Comparison of ENCODE assay signal across 40 cellular contexts in the genomic region with DNA sequence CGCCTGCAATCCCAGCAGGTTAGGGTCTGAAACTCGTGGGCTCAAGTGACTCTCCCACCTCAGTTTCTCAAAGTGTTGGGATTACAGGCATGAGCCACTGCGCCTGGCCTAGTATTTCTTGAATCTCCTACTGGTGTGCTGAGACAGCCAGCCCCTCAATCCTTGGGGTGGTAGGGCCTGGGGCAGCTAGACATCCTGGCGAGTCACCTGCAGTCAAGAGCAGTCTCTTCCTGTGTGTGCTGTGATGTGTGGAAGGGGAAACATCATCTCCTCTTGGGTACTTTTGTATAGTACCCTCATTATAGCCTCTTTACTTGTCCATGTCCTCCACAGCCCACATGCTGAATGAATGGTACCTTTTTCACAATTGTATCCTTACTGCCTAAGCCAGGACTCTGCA. TPM values are rescaled to one million over a fixed set of nuclear protein-coding genes. Genes with fewer than 3 reads are reported as not detected.
"Had no signal": no experiment of that assay in that cellular context is flagged by ENCODE, and none has a peak within 500 bp of the region (broad histone marks: within the 10 kb centered on the region; RNA-seq: fewer than 3 reads in every experiment).

No MANE protein-coding gene starts in this region.

- H3K27ac ChIP-seq: adrenal gland, body of pancreas, colonic mucosa, epithelial cell of prostate, esophagus squamous epithelium, gastroesophageal sphincter, heart right ventricle, WERI-Rb-1 had no signal

- H3K36me3 Mint-ChIP-seq: activated naive CD4-positive, alpha-beta T cell treated with anti-CD3 and anti-CD28 coated beads, Interleukin-2, amount 50 U/mL, for 24 hours had no signal

- H3K4me3 ChIP-seq: adrenal gland, body of pancreas, colonic mucosa, esophagus squamous epithelium, gastroesophageal sphincter, heart right ventricle had no signal

- DNase-seq: activated B cell treated with CpG ODN at 0.5 μM for 24 hours; activated CD4-positive, alpha-beta T cell treated with anti-CD3 and anti-CD28 coated beads for 48 hours; activated CD4-positive, alpha-beta T cell treated with anti-CD3 and anti-CD28 coated beads, Interleukin-2, amount 50 U/mL, for 1 hour; activated CD4-positive, alpha-beta T cell treated with anti-CD3 and anti-CD28 coated beads, Interleukin-2, amount 50 U/mL, for 48 hours; activated CD8-positive, alpha-beta memory T cell treated with anti-CD3 and anti-CD28 coated beads for 24 hours; activated CD8-positive, alpha-beta T cell treated with anti-CD3 and anti-CD28 coated beads for 36 hours; activated effector memory CD4-positive, alpha-beta T cell treated with anti-CD3 and anti-CD28 coated beads, Interleukin-2, amount 50 U/mL, for 16 hours; activated naive CD4-positive, alpha-beta T cell treated with anti-CD3 and anti-CD28 coated beads for 36 hours; activated naive CD8-positive, alpha-beta T cell treated with anti-CD3 and anti-CD28 coated beads for 36 hours; activated naive CD8-positive, alpha-beta T cell treated with anti-CD3 and anti-CD28 coated beads, Interleukin-2, amount 50 U/mL, for 24 hours; activated T-cell treated with anti-CD3 and anti-CD28 coated beads, Interleukin-2, amount 50 U/mL, for 1 hour; activated T-cell treated with anti-CD3 and anti-CD28 coated beads, Interleukin-2, amount 50 U/mL, for 48 hours; adrenal gland; amygdala; aorta; body of pancreas; caudate nucleus; cerebellar nuclear complex; colonic mucosa; effector CD8-positive, alpha-beta T cell; esophagus squamous epithelium; foreskin melanocyte; heart right ventricle; T-helper 17 cell; T1000; WERI-Rb-1 had no signal

- H3K36me3 ChIP-seq: adrenal gland, colonic mucosa, esophagus squamous epithelium, gastroesophageal sphincter, heart right ventricle, WERI-Rb-1 had no signal

- H3K27me3 ChIP-seq: adrenal gland, body of pancreas, colonic mucosa had no signal

- H3K4me3 Mint-ChIP-seq: activated B cell treated with CpG ODN at 0.5 μM for 24 hours; activated CD8-positive, alpha-beta T cell treated with anti-CD3 and anti-CD28 coated beads for 36 hours; activated naive CD4-positive, alpha-beta T cell treated with anti-CD3 and anti-CD28 coated beads for 36 hours; activated naive CD4-positive, alpha-beta T cell treated with anti-CD3 and anti-CD28 coated beads, Interleukin-2, amount 50 U/mL, for 24 hours; activated naive CD8-positive, alpha-beta T cell treated with anti-CD3 and anti-CD28 coated beads for 36 hours; activated naive CD8-positive, alpha-beta T cell treated with anti-CD3 and anti-CD28 coated beads, Interleukin-2, amount 50 U/mL, for 24 hours; activated T-helper 1 cell treated with anti-CD3 and anti-CD28 coated beads, Interleukin-12 subunit alpha, Interleukin-12 subunit beta, Interleukin-2, Interleukin-4 antibody, amounts not matched to agents 30 ng/mL and 10 ng/mL and 1 ng/mL, durations not matched to agents 14 hours and 24 hours and 36 hours; T-helper 17 cell; T-helper 2 cell treated with Interferon-gamma antibody and Interleukin-4, amounts not matched to agents 5 μg/mL and 100 μg/mL, for 36 hours had no signal

- H3K27ac Mint-ChIP-seq: activated B cell treated with CpG ODN at 0.5 μM for 24 hours; activated CD8-positive, alpha-beta T cell treated with anti-CD3 and anti-CD28 coated beads for 36 hours; activated naive CD4-positive, alpha-beta T cell treated with anti-CD3 and anti-CD28 coated beads for 36 hours; activated naive CD4-positive, alpha-beta T cell treated with anti-CD3 and anti-CD28 coated beads, Interleukin-2, amount 50 U/mL, for 24 hours; activated naive CD8-positive, alpha-beta T cell treated with anti-CD3 and anti-CD28 coated beads for 36 hours; activated naive CD8-positive, alpha-beta T cell treated with anti-CD3 and anti-CD28 coated beads, Interleukin-2, amount 50 U/mL, for 24 hours; activated T-helper 1 cell treated with anti-CD3 and anti-CD28 coated beads, Interleukin-12 subunit alpha, Interleukin-12 subunit beta, Interleukin-2, Interleukin-4 antibody, amounts not matched to agents 30 ng/mL and 10 ng/mL and 1 ng/mL, durations not matched to agents 14 hours and 24 hours and 36 hours; activated T-helper 2 cell treated with anti-CD3 and anti-CD28 coated beads, Interferon-gamma antibody, Interleukin-2, Interleukin-4, amounts not matched to agents 10 μg/mL and 5 μg/mL and 100 μg/mL, durations not matched to agents 14 hours and 24 hours and 36 hours; T-helper 17 cell; T-helper 2 cell treated with Interferon-gamma antibody and Interleukin-4, amounts not matched to agents 5 μg/mL and 100 μg/mL, for 36 hours had no signal

- FAIRE-seq: endometrium had no signal

- H3K9me3 ChIP-seq: adrenal gland, body of pancreas, colonic mucosa, esophagus squamous epithelium, gastroesophageal sphincter, heart right ventricle had no signal

- H3K9me3 Mint-ChIP-seq: activated B cell treated with CpG ODN at 0.5 μM for 24 hours; activated CD8-positive, alpha-beta T cell treated with anti-CD3 and anti-CD28 coated beads for 36 hours; activated naive CD4-positive, alpha-beta T cell treated with anti-CD3 and anti-CD28 coated beads for 36 hours; activated naive CD4-positive, alpha-beta T cell treated with anti-CD3 and anti-CD28 coated beads, Interleukin-2, amount 50 U/mL, for 24 hours; activated naive CD8-positive, alpha-beta T cell treated with anti-CD3 and anti-CD28 coated beads for 36 hours; activated naive CD8-positive, alpha-beta T cell treated with anti-CD3 and anti-CD28 coated beads, Interleukin-2, amount 50 U/mL, for 24 hours; activated T-helper 1 cell treated with anti-CD3 and anti-CD28 coated beads, Interleukin-12 subunit alpha, Interleukin-12 subunit beta, Interleukin-2, Interleukin-4 antibody, amounts not matched to agents 30 ng/mL and 10 ng/mL and 1 ng/mL, durations not matched to agents 14 hours and 24 hours and 36 hours; activated T-helper 2 cell treated with anti-CD3 and anti-CD28 coated beads, Interferon-gamma antibody, Interleukin-2, Interleukin-4, amounts not matched to agents 10 μg/mL and 5 μg/mL and 100 μg/mL, durations not matched to agents 14 hours and 24 hours and 36 hours; T-helper 2 cell treated with Interferon-gamma antibody and Interleukin-4, amounts not matched to agents 5 μg/mL and 100 μg/mL, for 36 hours had no signal

- ATAC-seq: activated CD4-positive, CD25-positive, alpha-beta regulatory T cell treated with anti-CD3 and anti-CD28 coated beads, Interleukin-2, amount 50 U/mL, for 24 hours; activated CD8-positive, alpha-beta T cell treated with anti-CD3 and anti-CD28 coated beads for 36 hours; activated naive CD8-positive, alpha-beta T cell treated with anti-CD3 and anti-CD28 coated beads, Interleukin-2, amount 50 U/mL, for 24 hours; body of pancreas; gastroesophageal sphincter; heart right ventricle; T-helper 17 cell had no signal

RNA-seq across cellular contexts. Expression of gene TMEM202, which starts 17.4 kb away (rescaled TPM):
- total RNA-seq: activated B cell treated with CpG ODN at 0.5 μM for 24 hours; activated CD8-positive, alpha-beta T cell treated with anti-CD3 and anti-CD28 coated beads for 36 hours; activated naive CD4-positive, alpha-beta T cell treated with anti-CD3 and anti-CD28 coated beads for 36 hours; activated naive CD8-positive, alpha-beta T cell treated with anti-CD3 and anti-CD28 coated beads for 36 hours; activated T-helper 1 cell treated with anti-CD3 and anti-CD28 coated beads, Interleukin-12 subunit alpha, Interleukin-12 subunit beta, Interleukin-2, Interleukin-4 antibody, amounts not matched to agents 30 ng/mL and 10 ng/mL and 1 ng/mL, durations not matched to agents 14 hours and 24 hours and 36 hours; activated T-helper 2 cell treated with anti-CD3 and anti-CD28 coated beads, Interferon-gamma antibody, Interleukin-2, Interleukin-4, amounts not matched to agents 10 μg/mL and 5 μg/mL and 100 μg/mL, durations not matched to agents 14 hours and 24 hours and 36 hours; adrenal gland; aorta; body of pancreas; colonic mucosa; dermis microvascular lymphatic vessel endothelial cell; endothelial cell of umbilical vein; esophagus squamous epithelium; fibroblast of lung; fibroblast of villous mesenchyme; gastroesophageal sphincter; glomerular endothelial cell; heart right ventricle; T-helper 17 cell had no signal
- polyA plus RNA-seq: adrenal gland, aorta, endothelial cell of umbilical vein, esophagus, fibroblast of lung, heart right ventricle had no signal
